Comparison of ENCODE assay signal across 12 cellular contexts in genomic region chr22:32191021-32191420, GRCh38. TPM values are rescaled to one million over a fixed set of nuclear protein-coding genes. Genes with fewer than 3 reads are reported as not detected.
"Had no signal": no experiment of that assay in that cellular context is flagged by ENCODE, and none has a peak within 500 bp of the region (broad histone marks: within the 10 kb centered on the region; RNA-seq: fewer than 3 reads in every experiment).

No MANE protein-coding gene starts in this region.

RNA-seq across cellular contexts. Expression of gene RFPL2, which starts 13.9 kb away (rescaled TPM):
- total RNA-seq: suprapubic skin, testis, thoracic aorta, thyroid gland, tibial nerve, transverse colon, upper lobe of right lung, urinary bladder, uterus had no signal
- polyA plus RNA-seq: urinary bladder had no signal

RNA-seq across cellular contexts. Expression of gene C22orf42, which starts 31.9 kb away (rescaled TPM):
- total RNA-seq: subcutaneous adipose tissue, suprapubic skin, temporal lobe, thoracic aorta, thyroid gland, tibial nerve, transverse colon, upper lobe of left lung, upper lobe of right lung, urinary bladder, uterus had no signal
- polyA plus RNA-seq: urinary bladder had no signal
